In genomic region chr1:227967815-227968214, GRCh38 we compare ENCODE assay signal across 11 cellular contexts. TPM values are rescaled to one million over a fixed set of nuclear protein-coding genes. Genes with fewer than 3 reads are reported as not detected.
"Had no signal": no experiment of that assay in that cellular context is flagged by ENCODE, and none has a peak within 500 bp of the region (broad histone marks: within the 10 kb centered on the region; RNA-seq: fewer than 3 reads in every experiment).

No MANE protein-coding gene starts in this region.

RNA-seq across cellular contexts. Expression of gene WNT9A, which starts 20.1 kb away (rescaled TPM):
- total RNA-seq: activated B cell treated with CpG ODN at 0.5 μM for 24 hours; activated T-helper 1 cell treated with anti-CD3 and anti-CD28 coated beads, Interleukin-12 subunit alpha, Interleukin-12 subunit beta, Interleukin-2, Interleukin-4 antibody, amounts not matched to agents 30 ng/mL and 10 ng/mL and 1 ng/mL, durations not matched to agents 14 hours and 24 hours and 36 hours had no signal

RNA-seq across cellular contexts. Expression of gene WNT3A, which starts 39.0 kb away (rescaled TPM):
- total RNA-seq: activated B cell treated with CpG ODN at 0.5 μM for 24 hours; activated CD4-positive, alpha-beta memory T cell treated with anti-CD3 and anti-CD28 coated beads for 36 hours; activated T-helper 1 cell treated with anti-CD3 and anti-CD28 coated beads, Interleukin-12 subunit alpha, Interleukin-12 subunit beta, Interleukin-2, Interleukin-4 antibody, amounts not matched to agents 30 ng/mL and 10 ng/mL and 1 ng/mL, durations not matched to agents 14 hours and 24 hours and 36 hours; endothelial cell of umbilical vein; frontal cortex; left lobe of liver; natural killer cell treated with Interleukin-12 subunit alpha and Interleukin-12 subunit beta and Interleukin-15 and Interleukin-18, amount 100 ng/mL, for 72 hours; renal cortical epithelial cell; sigmoid colon; spleen; thoracic aorta had no signal
- polyA plus RNA-seq: endothelial cell of umbilical vein, spleen had no signal
